ENCODE assay signal across 1 cellular context in genomic region chr12:109948382-109948781, GRCh38.
TF ChIP-seq lines count a peak whose summit lies in the region.

No MANE protein-coding gene starts in this region.

TF ChIP-seq in GM23338, 12 proteins besides CTCF, POLR2A, EP300 and RAD21 (continued from another document):
- TF ChIP-seq REST (IDR thresholded peaks at IDR 0.05; ENCODE audit: unreplicated experiment) (no peak), ETS1 (IDR thresholded peaks at IDR 0.05) (no peak), ZNF462 (CRISPR knock-in tag; IDR thresholded peaks at IDR 0.05) (no peak), CREB1 (CRISPR knock-in tag; IDR thresholded peaks at IDR 0.05; ENCODE audit: low read depth) (no peak), ZNF331 (CRISPR knock-in tag; IDR thresholded peaks at IDR 0.05; ENCODE audit: low read depth) (no peak), JUNB (IDR thresholded peaks at IDR 0.05; ENCODE audit: unreplicated experiment) (no peak), ZNF114 (CRISPR knock-in tag; IDR thresholded peaks at IDR 0.05) (no peak), NANOG (IDR thresholded peaks at IDR 0.05; ENCODE audit: borderline replicate concordance) (no peak), EZH2phosphoT487 (IDR thresholded peaks at IDR 0.05; ENCODE audit: unreplicated experiment) (no peak), STAT1 (IDR thresholded peaks at IDR 0.05; ENCODE audit: unreplicated experiment) (no peak)
